Comparison of ENCODE assay signal across 8 cellular contexts in genomic region chr1:93591291-93591832, GRCh38.
DNase-seq lines count a peak whose midpoint lies in the region; ATAC-seq and TF ChIP-seq lines count a peak whose summit lies in the region.

No MANE protein-coding gene starts in this region.

- TF ChIP-seq CTCF in ascending aorta (IDR thresholded peaks at IDR 0.05): no peak
- TF ChIP-seq CTCF in psoas muscle (IDR thresholded peaks at IDR 0.05): no peak

- H3K4me3 ChIP-seq in ascending aorta (no peak overlapping the region), psoas muscle (no peak overlapping the region)

- no peaks in the 10 kb centered on the region for H3K27me3 ChIP-seq in ascending aorta
- no peaks in the 10 kb centered on the region for H3K27me3 ChIP-seq in psoas muscle (ENCODE audit: insufficient read depth in 3 of 3, low read length in 2 of 3)

- peak; percentile 27 for ATAC-seq in GM18907 (IDR thresholded peaks at IDR 0.05; ENCODE audit: unreplicated experiment)
- peak; percentile 9 for ATAC-seq in HG02973 (IDR thresholded peaks at IDR 0.05; ENCODE audit: unreplicated experiment)
- ATAC-seq in psoas muscle: no peak
- no peak for ATAC-seq in GM19324 (IDR thresholded peaks at IDR 0.05; ENCODE audit: low FRiP score, unreplicated experiment)

- DNase-seq in ascending aorta (ENCODE audit: low spot score in 2 of 2) (no peak), psoas muscle (no peak), epidermal melanocyte (ENCODE audit: insufficient read length, low spot score) (no peak), AML-193 (lab: John Stamatoyannopoulos, UW) (no peak)
- no peak for DNase-seq in stimulated activated CD4-positive, alpha-beta T cell treated with anti-CD3 and anti-CD28 coated beads, Interleukin-4, amount 100 ng/mL, for 1 hour

- H3K9me3 ChIP-seq in ascending aorta (no peaks in the 10 kb centered on the region), psoas muscle (no peaks in the 10 kb centered on the region)

- intact Hi-C loops in ascending aorta (cut with DNase I): no loop called here
- intact Hi-C loops in psoas muscle (cut with DNase I): no loop called here

- peaks cover 5 to 36% of the 10 kb centered on the region in 2 donors for H3K4me1 ChIP-seq in ascending aorta
- H3K4me1 ChIP-seq in psoas muscle: peaks cover 71% of the 10 kb centered on the region

- H3K27ac ChIP-seq in ascending aorta (peak overlapping the region; percentile 4 to 60), psoas muscle (peak overlapping the region; percentile 76)

- WGBS in psoas muscle, 3 donors: 72 to 76% (median 75%) methylated on average over 4 of the region's 4 CpGs

- H3K36me3 ChIP-seq in ascending aorta: peaks cover 27 to 44% of the 10 kb centered on the region in 2 donors
- H3K36me3 ChIP-seq in psoas muscle (ENCODE audit: insufficient read depth in 1 of 2, low read depth in 1 of 2): peaks cover 0 to 40% of the 10 kb centered on the region in 2 donors

Comparison
In these comparisons a context has a peak if more than half of its experiments do, and no peak if none do; other contexts are left out.
1. ATAC-seq: peak in GM18907 (single experiment) and HG02973 (single experiment); none in psoas muscle (0 of 4) and GM19324 (single experiment).